1 cellular context compared by ENCODE assay signal in the genomic region with DNA sequence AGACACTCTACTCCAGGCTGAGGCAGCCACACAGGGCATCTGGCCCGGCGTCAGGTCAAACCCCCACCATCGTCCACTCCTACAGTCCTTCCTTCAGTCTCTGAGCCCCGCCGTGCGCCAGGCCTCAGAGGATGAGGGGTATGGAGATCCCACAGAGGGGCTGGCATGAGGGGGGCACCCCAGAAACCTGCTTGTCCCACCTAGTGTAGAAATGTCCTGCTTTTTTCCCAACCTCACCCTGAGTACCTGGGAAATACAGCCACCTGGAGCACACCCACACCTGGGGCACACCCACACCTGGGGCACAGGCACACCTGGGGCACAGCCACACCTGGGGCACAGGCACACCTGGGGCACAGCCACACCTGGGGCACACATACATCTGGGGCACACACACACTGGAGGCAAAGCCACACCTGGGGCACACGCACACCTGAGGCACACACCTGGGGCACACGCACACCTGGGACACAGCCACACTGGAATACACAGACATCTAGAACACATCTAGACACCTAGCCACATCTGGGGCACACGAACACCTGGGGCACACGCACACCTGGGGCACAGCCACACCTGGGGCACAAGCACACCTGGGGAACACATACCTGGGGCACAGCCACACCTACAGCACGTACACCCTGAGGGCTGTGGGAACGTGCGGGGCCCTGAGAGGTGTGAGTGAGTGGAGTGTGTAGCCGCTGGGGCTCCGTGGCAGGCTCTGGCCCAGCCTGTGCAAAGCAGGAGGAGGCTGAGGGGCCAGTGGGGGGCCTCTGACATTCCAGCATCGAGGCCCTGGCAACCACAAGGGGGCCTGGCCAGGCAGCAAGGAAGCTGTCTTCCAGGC.
TF ChIP-seq lines count a peak whose summit lies in the region.

No MANE protein-coding gene starts in this region.

TF ChIP-seq in WTC11, 78 proteins besides CTCF, POLR2A, EP300 and RAD21:
- TF ChIP-seq JUN (CRISPR knock-in tag; IDR thresholded peaks at IDR 0.05): no peak
- TF ChIP-seq TP53 (CRISPR knock-in tag; IDR thresholded peaks at IDR 0.05): no peak
- no peak for TF ChIP-seq NR2C2 (CRISPR knock-in tag; IDR thresholded peaks at IDR 0.05)
- TF ChIP-seq TCF7 (CRISPR knock-in tag; IDR thresholded peaks at IDR 0.05; ENCODE audit: low read depth): no peak
- no peak for TF ChIP-seq NR1H2 (CRISPR knock-in tag; IDR thresholded peaks at IDR 0.05)
- TF ChIP-seq, protein P1, sequence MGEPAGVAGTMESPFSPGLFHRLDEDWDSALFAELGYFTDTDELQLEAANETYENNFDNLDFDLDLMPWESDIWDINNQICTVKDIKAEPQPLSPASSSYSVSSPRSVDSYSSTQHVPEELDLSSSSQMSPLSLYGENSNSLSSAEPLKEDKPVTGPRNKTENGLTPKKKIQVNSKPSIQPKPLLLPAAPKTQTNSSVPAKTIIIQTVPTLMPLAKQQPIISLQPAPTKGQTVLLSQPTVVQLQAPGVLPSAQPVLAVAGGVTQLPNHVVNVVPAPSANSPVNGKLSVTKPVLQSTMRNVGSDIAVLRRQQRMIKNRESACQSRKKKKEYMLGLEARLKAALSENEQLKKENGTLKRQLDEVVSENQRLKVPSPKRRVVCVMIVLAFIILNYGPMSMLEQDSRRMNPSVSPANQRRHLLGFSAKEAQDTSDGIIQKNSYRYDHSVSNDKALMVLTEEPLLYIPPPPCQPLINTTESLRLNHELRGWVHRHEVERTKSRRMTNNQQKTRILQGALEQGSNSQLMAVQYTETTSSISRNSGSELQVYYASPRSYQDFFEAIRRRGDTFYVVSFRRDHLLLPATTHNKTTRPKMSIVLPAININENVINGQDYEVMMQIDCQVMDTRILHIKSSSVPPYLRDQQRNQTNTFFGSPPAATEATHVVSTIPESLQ (CRISPR knock-in tag; IDR thresholded peaks at IDR 0.05): no peak
- TF ChIP-seq FOXP1 (CRISPR knock-in tag; IDR thresholded peaks at IDR 0.05; ENCODE audit: borderline replicate concordance): no peak
- no peak for TF ChIP-seq ZNF263 (CRISPR knock-in tag; IDR thresholded peaks at IDR 0.05; ENCODE audit: low read depth)
- TF ChIP-seq, protein P2, sequence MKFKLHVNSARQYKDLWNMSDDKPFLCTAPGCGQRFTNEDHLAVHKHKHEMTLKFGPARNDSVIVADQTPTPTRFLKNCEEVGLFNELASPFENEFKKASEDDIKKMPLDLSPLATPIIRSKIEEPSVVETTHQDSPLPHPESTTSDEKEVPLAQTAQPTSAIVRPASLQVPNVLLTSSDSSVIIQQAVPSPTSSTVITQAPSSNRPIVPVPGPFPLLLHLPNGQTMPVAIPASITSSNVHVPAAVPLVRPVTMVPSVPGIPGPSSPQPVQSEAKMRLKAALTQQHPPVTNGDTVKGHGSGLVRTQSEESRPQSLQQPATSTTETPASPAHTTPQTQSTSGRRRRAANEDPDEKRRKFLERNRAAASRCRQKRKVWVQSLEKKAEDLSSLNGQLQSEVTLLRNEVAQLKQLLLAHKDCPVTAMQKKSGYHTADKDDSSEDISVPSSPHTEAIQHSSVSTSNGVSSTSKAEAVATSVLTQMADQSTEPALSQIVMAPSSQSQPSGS (CRISPR knock-in tag; IDR thresholded peaks at IDR 0.05; ENCODE audit: borderline replicate concordance, low read depth): no peak
- TF ChIP-seq ZNF121 (CRISPR knock-in tag; IDR thresholded peaks at IDR 0.05): no peak
- TF ChIP-seq, protein P3, sequence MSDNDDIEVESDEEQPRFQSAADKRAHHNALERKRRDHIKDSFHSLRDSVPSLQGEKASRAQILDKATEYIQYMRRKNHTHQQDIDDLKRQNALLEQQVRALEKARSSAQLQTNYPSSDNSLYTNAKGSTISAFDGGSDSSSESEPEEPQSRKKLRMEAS (CRISPR knock-in tag; IDR thresholded peaks at IDR 0.05): no peak
